In genomic region chr3:105835606-105836005, GRCh38 we compare ENCODE assay signal across 8 cellular contexts. TPM values are rescaled to one million over a fixed set of nuclear protein-coding genes. Genes with fewer than 3 reads are reported as not detected.
DNase-seq lines count a peak whose midpoint lies in the region; ATAC-seq and TF ChIP-seq lines count a peak whose summit lies in the region.
"Had no signal": no experiment of that assay in that cellular context is flagged by ENCODE, and none has a peak within 500 bp of the region (broad histone marks: within the 10 kb centered on the region; RNA-seq: fewer than 3 reads in every experiment).

No MANE protein-coding gene starts in this region.

- peaks cover 82 to 97% (median 96%) of the 10 kb centered on the region in 3 donors for H3K4me1 Mint-ChIP-seq in CD8-positive, alpha-beta memory T cell

- H3K27me3 ChIP-seq in ACC112 (ENCODE audit: insufficient read depth, low read length) = no peaks in the 10 kb centered on the region
- H3K27me3 ChIP-seq in CD8-positive, alpha-beta memory T cell (ENCODE audit: insufficient read depth, low read length, poor library complexity, severe bottlenecking) = no peaks in the 10 kb centered on the region
- no peaks in the 10 kb centered on the region for H3K27me3 ChIP-seq in Peyer's patch

- no peak overlapping the region for H2AFZ ChIP-seq in ACC112 (ENCODE audit: low read length, unreplicated experiment)

- H3K9me3 Mint-ChIP-seq in CD8-positive, alpha-beta memory T cell = no peaks in the 10 kb centered on the region

- no peak for TF ChIP-seq POLR2A in Peyer's patch (IDR thresholded peaks at IDR 0.05)

- DNase-seq in CD8-positive, alpha-beta memory T cell = no peak
- DNase-seq in Peyer's patch = no peak
- DNase-seq in left ventricle myocardium superior = no peak
- DNase-seq in amygdala (lab: John Stamatoyannopoulos, UW) = no peak
- DNase-seq in AG20443 (ENCODE audit: low spot score) = no peak

- no peak for TF ChIP-seq CTCF in Peyer's patch (IDR thresholded peaks at IDR 0.05)

- H3K79me2 ChIP-seq in ACC112 (ENCODE audit: control insufficient read depth, insufficient read depth, low read length, unreplicated experiment) = peaks cover 8% of the 10 kb centered on the region

- H3K4me3 ChIP-seq in ACC112 (ENCODE audit: low read depth, low read length) (peak overlapping the region; percentile 60), Peyer's patch (no peak overlapping the region)
- peak overlapping the region; percentile 5 for H3K4me3 ChIP-seq in CD8-positive, alpha-beta memory T cell (ENCODE audit: low read length)

- H3K36me3 Mint-ChIP-seq in CD8-positive, alpha-beta memory T cell = peaks cover 26 to 67% (median 27%) of the 10 kb centered on the region in 3 donors

- intact Hi-C loops in left ventricle myocardium superior (cut with micrococcal nuclease) = no loop called here

- POLR2A ChIA-PET in CD8-positive, alpha-beta memory T cell (lab: Charles Lee) = no interaction called here

- peaks cover 22% of the 10 kb centered on the region; the same call in 1 of the 2 replicates for H3K36me3 ChIP-seq in ACC112 (ENCODE audit: insufficient read depth, low read length)
- H3K36me3 ChIP-seq in CD8-positive, alpha-beta memory T cell (ENCODE audit: insufficient read depth, low read length) = no peaks in the 10 kb centered on the region
- H3K36me3 ChIP-seq in Peyer's patch = no peaks in the 10 kb centered on the region
- H3K36me3 ChIP-seq: thoracic aorta had no signal

- no peaks in the 10 kb centered on the region for H3K27me3 Mint-ChIP-seq in CD8-positive, alpha-beta memory T cell

- H3K27ac ChIP-seq in ACC112 (ENCODE audit: low read depth, low read length) (peak overlapping the region; percentile 87), Peyer's patch (peak overlapping the region in 3 of 4 donors; percentile 14 to 48 (median 38))
- no peak overlapping the region for H3K27ac ChIP-seq in CD8-positive, alpha-beta memory T cell (ENCODE audit: low read depth, low read length)

- H3K9me3 ChIP-seq in CD8-positive, alpha-beta memory T cell (ENCODE audit: low read length) = no peaks in the 10 kb centered on the region
- H3K9me3 ChIP-seq in Peyer's patch = no peaks in the 10 kb centered on the region
- H3K9me3 ChIP-seq: thoracic aorta had no signal

- H3K27ac Mint-ChIP-seq in CD8-positive, alpha-beta memory T cell = peak overlapping the region; percentile 72 to 97 (median 82)

- peak; percentile 65 for ATAC-seq in left ventricle myocardium superior
- no peak for ATAC-seq in GM21447 (IDR thresholded peaks at IDR 0.05; ENCODE audit: unreplicated experiment)

- peaks cover 31% of the 10 kb centered on the region for H3K4me1 ChIP-seq in ACC112 (ENCODE audit: control insufficient read depth, insufficient read depth, low read length, unreplicated experiment)
- peaks cover 55% of the 10 kb centered on the region for H3K4me1 ChIP-seq in CD8-positive, alpha-beta memory T cell (ENCODE audit: insufficient read depth, low read length)
- H3K4me1 ChIP-seq in Peyer's patch = peaks cover 0 to 19% (median 5%) of the 10 kb centered on the region in 4 donors

- peak overlapping the region in 5 of 7 donors; percentile 30 to 93 (median 81) for H3K4me3 Mint-ChIP-seq in CD8-positive, alpha-beta memory T cell

- CTCF ChIA-PET in CD8-positive, alpha-beta memory T cell (lab: Charles Lee) = interaction anchor here (1.4 to 2.3 kb wide), 2 partner anchors 16 to 373 kb away, joined by 3 to 4 read pairs; no protein-coding TSS in a partner anchor

RNA-seq across cellular contexts. Expression of gene CBLB, which starts 33.2 kb away (rescaled TPM):
- 100 to 1,000 TPM; 112 to 113 TPM for total RNA-seq in CD8-positive, alpha-beta memory T cell
- 67.7 TPM for polyA plus RNA-seq in CD8-positive, alpha-beta memory T cell
- total RNA-seq in Peyer's patch = 100 to 1,000 TPM in 1 of 4 donors, 10 to 100 TPM in 3; 58.6 to 112 (median 84.5) TPM
- total RNA-seq in left ventricle myocardium superior = 60.3 TPM

Comparison
In these comparisons a context has a peak if more than half of its experiments do, and no peak if none do; other contexts are left out.
1. H3K4me3 ChIP-seq: peak in ACC112 (single experiment) and CD8-positive, alpha-beta memory T cell (single experiment); none in Peyer's patch (0 of 4).